Comparison of ENCODE assay signal across 11 cellular contexts in the genomic region with DNA sequence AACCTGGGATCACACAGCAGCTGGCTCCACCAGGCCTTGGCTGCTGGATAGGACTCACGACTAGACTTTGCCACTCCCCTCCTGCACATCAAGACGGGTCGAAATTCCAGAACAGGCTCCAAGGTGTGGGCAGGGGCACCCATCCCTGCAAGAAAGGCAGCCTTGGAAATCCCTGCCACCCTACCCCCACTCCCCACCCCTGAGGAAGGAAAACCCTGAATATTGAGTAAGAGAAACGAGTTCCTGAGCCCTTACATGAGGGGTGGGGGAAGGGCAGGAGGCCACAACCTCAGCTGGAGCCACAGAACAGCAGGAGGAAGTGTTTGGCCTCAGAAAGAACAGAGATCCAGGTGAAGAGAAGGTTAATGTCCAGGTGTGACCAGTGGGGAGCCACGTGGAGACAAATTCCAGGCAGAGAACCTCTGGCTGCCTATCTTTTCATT. TPM values are rescaled to one million over a fixed set of nuclear protein-coding genes. Genes with fewer than 3 reads are reported as not detected.
DNase-seq lines count a peak whose midpoint lies in the region; ATAC-seq and TF ChIP-seq lines count a peak whose summit lies in the region.
"Had no signal": no experiment of that assay in that cellular context is flagged by ENCODE, and none has a peak within 500 bp of the region (broad histone marks: within the 10 kb centered on the region; RNA-seq: fewer than 3 reads in every experiment).

No MANE protein-coding gene starts in this region.

- no peaks in the 10 kb centered on the region for H3K27me3 ChIP-seq in GM23338 (ENCODE audit: insufficient read depth)
- H3K27me3 ChIP-seq: cardiac muscle cell, pancreas, SJSA1 had no signal

- H3K79me2 ChIP-seq in GM23338 (replicated peaks; ENCODE audit: insufficient read depth), result peaks cover 4% of the 10 kb centered on the region; the same call in 1 of the 2 replicates

- peaks cover 23% of the 10 kb centered on the region; the same call in 1 of the 2 replicates for H4K20me1 ChIP-seq in GM23338 (replicated peaks; ENCODE audit: insufficient read depth)

- TF ChIP-seq CTCF in GM23338 (conservative IDR thresholded peaks at IDR 0.05; ENCODE audit: low read depth in 2 of 2), result no peak
- no peak for TF ChIP-seq CTCF in NB4 (IDR thresholded peaks at IDR 0.05; ENCODE audit: low read depth, low read length)

- peak overlapping the region; percentile 32; the same call in 2 of the 3 replicates for H3K4me3 Mint-ChIP-seq in GM23338
- peak overlapping the region; percentile 82 for H3K4me3 Mint-ChIP-seq in activated naive CD8-positive, alpha-beta T cell treated with anti-CD3 and anti-CD28 coated beads, Interleukin-2, amount 10 ng/mL, durations not matched to agents 7 days and 5 days
- H3K4me3 Mint-ChIP-seq in naive thymus-derived CD8-positive, alpha-beta T cell, result peak overlapping the region in 9 of 10 donors; percentile 36 to 73 (median 59)

- DNase-seq in GM23338 (ENCODE audit: low spot score) (peak; percentile 68), NB4 (ENCODE audit: low read depth) (peak; percentile 74), NCI-H2171 (lab: John Stamatoyannopoulos, UW) (no peak)
- peak; percentile 55 for DNase-seq in activated naive CD8-positive, alpha-beta T cell treated with anti-CD3 and anti-CD28 coated beads, Interleukin-2, amount 10 ng/mL, durations not matched to agents 7 days and 5 days
- no peak for DNase-seq in naive thymus-derived CD8-positive, alpha-beta T cell
- DNase-seq in activated CD4-positive, CD25-positive, alpha-beta regulatory T cell treated with anti-CD3 and anti-CD28 coated beads, Interleukin-2, amount 50 U/mL, for 72 hours, result no peak
- DNase-seq: pancreas had no signal

- ATAC-seq in GM23338 (peak; percentile 51), HG03025 (IDR thresholded peaks at IDR 0.05; ENCODE audit: low FRiP score, unreplicated experiment) (no peak)
- ATAC-seq in activated naive CD8-positive, alpha-beta T cell treated with anti-CD3 and anti-CD28 coated beads, Interleukin-2, amount 10 ng/mL, durations not matched to agents 7 days and 5 days (ENCODE audit: low read depth), result no peak
- no peak for ATAC-seq in naive thymus-derived CD8-positive, alpha-beta T cell
- ATAC-seq: pancreas had no signal

- peaks cover 5% of the 10 kb centered on the region for H3K36me3 ChIP-seq in GM23338 (ENCODE audit: insufficient read depth)

- H3K27ac Mint-ChIP-seq in GM23338, result peak overlapping the region; percentile 44; the same call in 1 of the 2 replicates
- H3K27ac Mint-ChIP-seq in activated naive CD8-positive, alpha-beta T cell treated with anti-CD3 and anti-CD28 coated beads, Interleukin-2, amount 10 ng/mL, durations not matched to agents 7 days and 5 days, result peak overlapping the region; percentile 86
- peak overlapping the region in 5 of 10 donors; percentile 43 to 72 (median 69) for H3K27ac Mint-ChIP-seq in naive thymus-derived CD8-positive, alpha-beta T cell

- no peak overlapping the region for H2AFZ ChIP-seq in GM23338

- peaks cover 43% of the 10 kb centered on the region for H3K4me1 Mint-ChIP-seq in GM23338
- H3K4me1 Mint-ChIP-seq in activated naive CD8-positive, alpha-beta T cell treated with anti-CD3 and anti-CD28 coated beads, Interleukin-2, amount 10 ng/mL, durations not matched to agents 7 days and 5 days, result peaks cover 56% of the 10 kb centered on the region
- peaks cover 49 to 80% (median 75%) of the 10 kb centered on the region in 4 donors for H3K4me1 Mint-ChIP-seq in naive thymus-derived CD8-positive, alpha-beta T cell

- H3K9me2 ChIP-seq in GM23338 (ENCODE audit: insufficient read depth), result no peaks in the 10 kb centered on the region

- peak overlapping the region; percentile 74; the same call in 1 of the 2 replicates for H3K27ac ChIP-seq in GM23338 (ENCODE audit: low read depth)
- H3K27ac ChIP-seq: cardiac muscle cell, pancreas, SJSA1, thoracic aorta had no signal

- H3K4me3 ChIP-seq in GM23338 (peak overlapping the region; percentile 33; the same call in 1 of the 2 replicates), NB4 (ENCODE audit: low read depth, low read length) (no peak overlapping the region)
- H3K4me3 ChIP-seq: cardiac muscle cell, pancreas, SJSA1, thoracic aorta had no signal

- H3K4me2 ChIP-seq in GM23338, result peak overlapping the region; percentile 66; the same call in 1 of the 2 replicates

- peaks cover 2% of the 10 kb centered on the region; the same call in 1 of the 2 replicates for H3F3A ChIP-seq in GM23338 (replicated peaks; ENCODE audit: low read depth)

- H3K36me3 Mint-ChIP-seq in GM23338 (ENCODE audit: low read depth), result peaks cover 65% of the 10 kb centered on the region
- peaks cover 38% of the 10 kb centered on the region for H3K36me3 Mint-ChIP-seq in activated naive CD8-positive, alpha-beta T cell treated with anti-CD3 and anti-CD28 coated beads, Interleukin-2, amount 10 ng/mL, durations not matched to agents 7 days and 5 days
- H3K36me3 Mint-ChIP-seq in naive thymus-derived CD8-positive, alpha-beta T cell, result peaks cover 0 to 32% (median 14%) of the 10 kb centered on the region in 3 donors

- peaks cover 15% of the 10 kb centered on the region for H3K4me1 ChIP-seq in GM23338 (ENCODE audit: insufficient read depth)

- peaks cover 19% of the 10 kb centered on the region for H3K9me3 Mint-ChIP-seq in GM23338
- peaks cover 8% of the 10 kb centered on the region for H3K9me3 Mint-ChIP-seq in activated naive CD8-positive, alpha-beta T cell treated with anti-CD3 and anti-CD28 coated beads, Interleukin-2, amount 10 ng/mL, durations not matched to agents 7 days and 5 days
- H3K9me3 Mint-ChIP-seq in naive thymus-derived CD8-positive, alpha-beta T cell, result peaks cover 0 to 2% (median 0%) of the 10 kb centered on the region in 9 donors

- peaks cover 18% of the 10 kb centered on the region for H3K27me3 Mint-ChIP-seq in GM23338 (ENCODE audit: insufficient read depth, low read depth, poor library complexity)
- H3K27me3 Mint-ChIP-seq in activated naive CD8-positive, alpha-beta T cell treated with anti-CD3 and anti-CD28 coated beads, Interleukin-2, amount 10 ng/mL, durations not matched to agents 7 days and 5 days, result peaks cover 2% of the 10 kb centered on the region
- no peaks in the 10 kb centered on the region for H3K27me3 Mint-ChIP-seq in naive thymus-derived CD8-positive, alpha-beta T cell

- no peak for TF ChIP-seq POLR2A in NB4 (IDR thresholded peaks at IDR 0.05; ENCODE audit: extremely low read depth, insufficient read length)

- POLR2A ChIA-PET in activated naive CD8-positive, alpha-beta T cell treated with anti-CD3 and anti-CD28 coated beads, Interleukin-2, amount 10 ng/mL, durations not matched to agents 7 days and 5 days (lab: Charles Lee), result interaction anchor here (0.6 to 2.6 kb wide), 8 partner anchors 9 to 1331 kb away, joined by 3 to 11 read pairs (median 6); a partner anchor contains a TSS
- POLR2A ChIA-PET in naive thymus-derived CD8-positive, alpha-beta T cell (lab: Charles Lee), result interaction anchor here (0.7 to 6.1 kb wide), 8 partner anchors 8 to 73 kb away, joined by 3 to 62 read pairs (median 5); a partner anchor contains a TSS

TF ChIP-seq in GM23338, 12 proteins besides CTCF, POLR2A, EP300 and RAD21 (continues in another document):
- TF ChIP-seq EZH2phosphoT487 (IDR thresholded peaks at IDR 0.05; ENCODE audit: unreplicated experiment) (no peak), JUNB (IDR thresholded peaks at IDR 0.05; ENCODE audit: unreplicated experiment) (no peak), POLR2AphosphoS5 (IDR thresholded peaks at IDR 0.05; ENCODE audit: low read depth) (no peak)

RNA-seq across cellular contexts. Expression of a gene that starts 20.1 kb away (rescaled TPM):
- total RNA-seq in GM23338 (2014; rRNA removed; shearing (Covaris generic)), result 59.4 and 63.0 TPM in 2 replicates
- 23.4 and 25.6 TPM in 2 replicates for polyA plus RNA-seq in GM23338 (2016; fragmentation: Nextera tagmentation; extraction: Ambion mirVana)
- 10 to 100 TPM; 41.3 to 42.2 TPM for total RNA-seq in activated naive CD8-positive, alpha-beta T cell treated with anti-CD3 and anti-CD28 coated beads, Interleukin-2, amount 10 ng/mL, durations not matched to agents 7 days and 5 days
- 10 to 100 TPM; 56.5 to 58.7 TPM for total RNA-seq in naive thymus-derived CD8-positive, alpha-beta T cell
- polyA plus RNA-seq in naive thymus-derived CD8-positive, alpha-beta T cell, result 100 to 1,000 TPM; 117 to 149 (median 133) TPM

RNA-seq across cellular contexts. Expression of a gene that starts 22.7 kb away (rescaled TPM):
- total RNA-seq in GM23338 (2014; rRNA removed; shearing (Covaris generic)), result 12.7 and 13.3 TPM in 2 replicates
- polyA plus RNA-seq in GM23338 (2016; fragmentation: Nextera tagmentation; extraction: Ambion mirVana), result 4.7 and 5.8 TPM in 2 replicates
- total RNA-seq in activated naive CD8-positive, alpha-beta T cell treated with anti-CD3 and anti-CD28 coated beads, Interleukin-2, amount 10 ng/mL, durations not matched to agents 7 days and 5 days, result 10 to 100 TPM; 19.6 to 20.6 TPM
- 10 to 100 TPM; 16.6 to 20.1 TPM for total RNA-seq in naive thymus-derived CD8-positive, alpha-beta T cell
- polyA plus RNA-seq in naive thymus-derived CD8-positive, alpha-beta T cell, result 1 to 10 TPM; 3.9 to 8.1 (median 4.5) TPM

RNA-seq across cellular contexts. Expression of a gene that starts 45.0 kb away (rescaled TPM):
- 40.7 and 47.0 TPM in 2 replicates for total RNA-seq in GM23338 (2014; rRNA removed; shearing (Covaris generic))
- 17.7 and 19.2 TPM in 2 replicates for polyA plus RNA-seq in GM23338 (2016; fragmentation: Nextera tagmentation; extraction: Ambion mirVana)
- total RNA-seq in activated naive CD8-positive, alpha-beta T cell treated with anti-CD3 and anti-CD28 coated beads, Interleukin-2, amount 10 ng/mL, durations not matched to agents 7 days and 5 days, result 10 to 100 TPM; 41.0 to 42.2 TPM
- 10 to 100 TPM; 27.1 to 28.1 TPM for total RNA-seq in naive thymus-derived CD8-positive, alpha-beta T cell
- polyA plus RNA-seq in naive thymus-derived CD8-positive, alpha-beta T cell, result 10 to 100 TPM in 2 of 3 donors, 1 to 10 TPM in 1; 9.9 to 19.3 (median 12.8) TPM

RNA-seq across cellular contexts. Expression of a gene that starts 57.5 kb away (rescaled TPM):
- total RNA-seq in GM23338 (2014; rRNA removed; shearing (Covaris generic)), result 49.0 and 49.4 TPM in 2 replicates
- 29.4 and 30.4 TPM in 2 replicates for polyA plus RNA-seq in GM23338 (2016; fragmentation: Nextera tagmentation; extraction: Ambion mirVana)
- total RNA-seq in activated naive CD8-positive, alpha-beta T cell treated with anti-CD3 and anti-CD28 coated beads, Interleukin-2, amount 10 ng/mL, durations not matched to agents 7 days and 5 days, result 10 to 100 TPM; 51.1 to 57.5 TPM
- 10 to 100 TPM; 41.0 to 47.3 TPM for total RNA-seq in naive thymus-derived CD8-positive, alpha-beta T cell
- 1 to 10 TPM; 2.8 to 6.2 (median 4.6) TPM for polyA plus RNA-seq in naive thymus-derived CD8-positive, alpha-beta T cell

Comparison
In these comparisons a context has a peak if more than half of its experiments do, and no peak if none do; other contexts are left out.
1. DNase-seq: peak in GM23338 (single experiment), NB4 (single experiment) and activated naive CD8-positive, alpha-beta T cell treated with anti-CD3 and anti-CD28 coated beads, Interleukin-2, amount 10 ng/mL, durations not matched to agents 7 days and 5 days (single experiment); none in naive thymus-derived CD8-positive, alpha-beta T cell (0 of 10), activated CD4-positive, CD25-positive, alpha-beta regulatory T cell treated with anti-CD3 and anti-CD28 coated beads, Interleukin-2, amount 50 U/mL, for 72 hours (single experiment) and NCI-H2171 (single experiment).
2. H3K4me3 Mint-ChIP-seq: peak in every context shown above with its lines; median percentile 82 in activated naive CD8-positive, alpha-beta T cell treated with anti-CD3 and anti-CD28 coated beads, Interleukin-2, amount 10 ng/mL, durations not matched to agents 7 days and 5 days; 59 in naive thymus-derived CD8-positive, alpha-beta T cell; 32 in GM23338.